Comparison of ENCODE assay signal across 12 cellular contexts in genomic region chr2:2843969-2844548, GRCh38.
DNase-seq lines count a peak whose midpoint lies in the region; ATAC-seq, FAIRE-seq and TF ChIP-seq lines count a peak whose summit lies in the region.
"Had no signal": no experiment of that assay in that cellular context is flagged by ENCODE, and none has a peak within 500 bp of the region (broad histone marks: within the 10 kb centered on the region; RNA-seq: fewer than 3 reads in every experiment).

No MANE protein-coding gene starts in this region.

- DNase-seq in GM10266 (ENCODE audit: extremely low spot score): no peak
- DNase-seq in H7: peak; percentile 71
- peak; percentile 31 for DNase-seq in RPMI8226
- no peak for DNase-seq in right lobe of liver
- DNase-seq in NCI-H2196 (lab: John Stamatoyannopoulos, UW; ENCODE audit: unreplicated experiment): no peak
- DNase-seq in GM12891 (ENCODE audit: insufficient read length, low spot score): no peak
- no peak for DNase-seq in NCI-H1105 (lab: John Stamatoyannopoulos, UW)
- DNase-seq: activated naive CD8-positive, alpha-beta T cell treated with anti-CD3 and anti-CD28 coated beads, Interleukin-2, amount 10 ng/mL, durations not matched to agents 7 days and 5 days; gastrocnemius medialis; NCI-H446 treated with DMSO at 0.1 percent for 48 hours; posterior cingulate gyrus; stimulated activated CD4-positive, alpha-beta T cell treated with anti-CD3 and anti-CD28 coated beads, Interleukin-4, amount 100 ng/mL, for 24 hours had no signal

- TF ChIP-seq POLR2A in right lobe of liver (IDR thresholded peaks at IDR 0.05) (no peak), GM12891 (IDR thresholded peaks at IDR 0.05; ENCODE audit: low read depth, low read length) (no peak)

- no peaks in the 10 kb centered on the region for H3K9me3 ChIP-seq in right lobe of liver
- H3K9me3 ChIP-seq: gastrocnemius medialis had no signal

- ATAC-seq in right lobe of liver: peak in 1 of 4 donors; percentile 40
- ATAC-seq: gastrocnemius medialis had no signal

- H3K4me3 ChIP-seq in H7 (ENCODE audit: insufficient read depth, low read depth, low read length): no peak overlapping the region
- H3K4me3 ChIP-seq in right lobe of liver: no peak overlapping the region
- H3K4me3 ChIP-seq: gastrocnemius medialis had no signal

- H3K36me3 ChIP-seq in H7 (replicated peaks; ENCODE audit: control insufficient read depth, insufficient read depth, low read length) (no peaks in the 10 kb centered on the region), right lobe of liver (no peaks in the 10 kb centered on the region)
- H3K36me3 ChIP-seq: gastrocnemius medialis had no signal

- no peaks in the 10 kb centered on the region for H3K4me1 ChIP-seq in right lobe of liver

- H3K27me3 ChIP-seq in H7 (ENCODE audit: control insufficient read depth, insufficient read depth, low read length) (no peaks in the 10 kb centered on the region), right lobe of liver (no peaks in the 10 kb centered on the region)
- H3K27me3 ChIP-seq: gastrocnemius medialis had no signal

- intact Hi-C loops in right lobe of liver (cut with DNase I): no loop called here

- no peak overlapping the region for H3K27ac ChIP-seq in right lobe of liver
- H3K27ac ChIP-seq: gastrocnemius medialis had no signal

- no peak for FAIRE-seq in GM12891 (lab: Jason Lieb, UNC)

- TF ChIP-seq CTCF in GM10266 (IDR thresholded peaks at IDR 0.05; ENCODE audit: control insufficient read depth, insufficient read depth, low read depth, missing control alignments) (peak; percentile 17), right lobe of liver (IDR thresholded peaks at IDR 0.05) (peak; percentile 9 to 35 (median 20))

- 40% methylated on average over 1 of the region's 11 CpGs for WGBS in right lobe of liver (ENCODE audit: insufficient coverage, low coverage, low lambda C conversion rate, missing lambda C conversion rate)

TF ChIP-seq in GM12891, 5 proteins besides CTCF, POLR2A, EP300 and RAD21:
- TF ChIP-seq POU2F2 (IDR thresholded peaks at IDR 0.05; ENCODE audit: low read depth, low read length) (no peak), PAX5 (IDR thresholded peaks at IDR 0.05; ENCODE audit: insufficient read depth, low read length, severe bottlenecking) (no peak), SPI1 (IDR thresholded peaks at IDR 0.05; ENCODE audit: low read depth, low read length) (no peak), TAF1 (IDR thresholded peaks at IDR 0.05; ENCODE audit: low read depth, low read length) (no peak)

Comparison
In these comparisons a context has a peak if more than half of its experiments do, and no peak if none do; other contexts are left out.
1. DNase-seq: peak in H7 (single experiment) and RPMI8226 (single experiment); none in GM10266 (single experiment), right lobe of liver (0 of 3), NCI-H2196 (single experiment), GM12891 (single experiment) and NCI-H1105 (single experiment).